Comparison of ENCODE assay signal across 8 cellular contexts in genomic region chr13:21603531-21604448, GRCh38. TPM values are rescaled to one million over a fixed set of nuclear protein-coding genes. Genes with fewer than 3 reads are reported as not detected.
DNase-seq lines count a peak whose midpoint lies in the region; ATAC-seq lines count a peak whose summit lies in the region.

Gene MICU2, minus strand, starts transcription at chr13:21604170. Its CDS starts 22 bp downstream, at chr13:21604148.

- no peaks in the 10 kb centered on the region for H3K36me3 ChIP-seq in CD8-positive, alpha-beta memory T cell (ENCODE audit: insufficient read depth, low read length)

- CTCF ChIA-PET in CD8-positive, alpha-beta memory T cell (lab: Charles Lee), result interaction anchor here (0.9 to 1.3 kb wide), 4 partner anchors 22 to 458 kb away, joined by 3 read pairs; no protein-coding TSS in a partner anchor

- H3K27ac Mint-ChIP-seq in CD8-positive, alpha-beta memory T cell, result peak within 1 kb of the TSS; percentile 89 to 96 (median 94)
- H3K27ac Mint-ChIP-seq in effector memory CD8-positive, alpha-beta T cell, result peak within 1 kb of the TSS; percentile 94 to 95

- H3K4me3 Mint-ChIP-seq in CD8-positive, alpha-beta memory T cell, result peak within 1 kb of the TSS; percentile 82 to 94 (median 89)
- peak within 1 kb of the TSS; percentile 76 to 90 for H3K4me3 Mint-ChIP-seq in effector memory CD8-positive, alpha-beta T cell

- peaks cover 38 to 56% (median 55%) of the 10 kb centered on the region in 3 donors for H3K4me1 Mint-ChIP-seq in CD8-positive, alpha-beta memory T cell
- H3K4me1 Mint-ChIP-seq in effector memory CD8-positive, alpha-beta T cell (ENCODE audit: low read depth in 2 of 2), result peaks cover 28 to 37% of the 10 kb centered on the region in 2 donors

- ATAC-seq in GM19467 (IDR thresholded peaks at IDR 0.05; ENCODE audit: unreplicated experiment), result peak; percentile 95
- ATAC-seq in effector memory CD8-positive, alpha-beta T cell (replicated peaks), result peak; percentile 89

- H3K4me1 ChIP-seq in CD8-positive, alpha-beta memory T cell (ENCODE audit: insufficient read depth, low read length), result peaks cover 18% of the 10 kb centered on the region

- H3K36me3 Mint-ChIP-seq in CD8-positive, alpha-beta memory T cell, result peaks cover 10 to 24% (median 10%) of the 10 kb centered on the region in 3 donors
- H3K36me3 Mint-ChIP-seq in effector memory CD8-positive, alpha-beta T cell (ENCODE audit: insufficient read depth), result peaks cover 26% of the 10 kb centered on the region

- peak; percentile 91 to 98 (median 96) for DNase-seq in CD8-positive, alpha-beta memory T cell
- DNase-seq in HS-27A (ENCODE audit: low read depth), result peak; percentile 58
- peak; percentile 97 to 98 for DNase-seq in NOMO-1 (lab: John Stamatoyannopoulos, UW; ENCODE audit: unreplicated experiment in 2 of 2)
- DNase-seq in activated CD8-positive, alpha-beta memory T cell treated with anti-CD3 and anti-CD28 coated beads for 4 hours (ENCODE audit: low read depth in 2 of 2), result peak; percentile 89 to 92
- DNase-seq in effector memory CD8-positive, alpha-beta T cell, result peak; percentile 95 to 96 (median 96)
- peak; percentile 95 for DNase-seq in medulla oblongata (ENCODE audit: extremely low spot score)
- DNase-seq in stimulated activated CD8-positive, alpha-beta memory T cell treated with anti-CD3 and anti-CD28 coated beads, Interleukin-12 subunit alpha, Interleukin-12 subunit beta, amount 100 ng/mL, for 1 hour (ENCODE audit: low read depth), result peak; percentile 92

- POLR2A ChIA-PET in CD8-positive, alpha-beta memory T cell (lab: Charles Lee), result interaction anchor here (0.6 to 3.5 kb wide), 20 partner anchors 8 to 1971 kb away, joined by 3 to 34 read pairs (median 4); partner anchors contain the start of genes FGF9, MRPL57, ZDHHC20 and ZMYM5

- peaks cover 3 to 15% of the 10 kb centered on the region in 2 donors for H3K27me3 Mint-ChIP-seq in CD8-positive, alpha-beta memory T cell
- peaks cover 12 to 18% of the 10 kb centered on the region in 2 donors for H3K27me3 Mint-ChIP-seq in effector memory CD8-positive, alpha-beta T cell

- H3K27ac ChIP-seq in CD8-positive, alpha-beta memory T cell (ENCODE audit: low read depth, low read length), result peak within 1 kb of the TSS; percentile 91

- H3K9me3 ChIP-seq in CD8-positive, alpha-beta memory T cell (ENCODE audit: low read length), result no peaks in the 10 kb centered on the region

- H3K4me3 ChIP-seq in CD8-positive, alpha-beta memory T cell (ENCODE audit: low read length), result peak within 1 kb of the TSS; percentile 66

- H3K9me3 Mint-ChIP-seq in CD8-positive, alpha-beta memory T cell, result no peaks in the 10 kb centered on the region
- no peaks in the 10 kb centered on the region for H3K9me3 Mint-ChIP-seq in effector memory CD8-positive, alpha-beta T cell

- H3K27me3 ChIP-seq in CD8-positive, alpha-beta memory T cell (ENCODE audit: insufficient read depth, low read length, poor library complexity, severe bottlenecking), result no peaks in the 10 kb centered on the region

RNA-seq across cellular contexts. Expression of gene MICU2, which starts in this region (rescaled TPM):
- total RNA-seq in CD8-positive, alpha-beta memory T cell, result 10 to 100 TPM; 36.0 to 38.5 TPM
- polyA plus RNA-seq in CD8-positive, alpha-beta memory T cell, result 47.6 TPM

Comparison
In these comparisons a context has a peak if more than half of its experiments do, and no peak if none do; other contexts are left out.
1. Peak in every context shown above with its lines: DNase-seq, ATAC-seq, H3K4me3 ChIP-seq and H3K27ac ChIP-seq.